In the genomic region with DNA sequence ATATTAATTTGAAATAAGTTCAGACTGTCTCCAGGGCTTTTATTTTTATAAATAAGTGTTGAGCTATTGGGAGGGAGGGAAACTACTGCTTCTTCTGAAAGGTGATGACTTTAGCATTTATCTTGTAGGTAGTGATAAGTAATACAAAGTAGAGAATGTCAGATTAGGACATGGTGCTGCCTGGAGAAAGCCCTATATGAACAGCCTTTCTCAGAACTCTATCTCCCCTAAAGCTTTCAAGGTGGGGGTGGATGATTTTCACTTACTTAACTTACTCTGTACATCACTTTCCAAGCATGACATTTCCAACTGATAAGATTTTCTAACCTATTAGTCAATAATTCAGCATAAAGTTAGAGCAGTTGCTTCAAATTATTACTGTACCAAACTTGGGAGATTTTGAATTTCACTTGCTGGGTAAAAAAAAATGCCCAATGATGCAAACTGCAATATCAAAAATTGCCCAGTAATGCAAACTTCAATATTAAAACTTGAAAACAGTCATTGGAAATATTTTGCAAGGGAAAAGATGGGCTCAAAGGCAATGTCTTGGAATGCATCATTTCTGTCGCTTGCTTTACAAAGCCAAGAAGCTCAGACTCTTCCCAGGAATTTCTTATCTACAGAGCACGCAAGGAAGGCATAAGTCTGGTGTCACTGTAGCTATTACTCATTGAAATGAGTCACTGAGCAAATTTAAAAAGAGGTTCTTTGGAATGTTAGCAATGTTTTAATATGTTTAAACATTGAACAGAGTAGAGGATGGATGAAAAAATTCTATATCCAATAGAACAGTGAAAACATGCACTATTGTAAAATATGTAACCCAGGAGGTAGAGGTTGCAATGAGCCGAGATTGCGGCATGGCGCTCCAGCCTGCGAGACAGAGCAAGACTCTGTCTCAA, we compare ENCODE assay signal across 15 cellular contexts.
A peak's percentile ranks its signal among the peaks of the same experiment; 100 is the strongest.
DNase-seq lines count a peak whose midpoint lies in the region; ATAC-seq lines count a peak whose summit lies in the region.
"Had no signal": no experiment of that assay in that cellular context is flagged by ENCODE, and none has a peak within 500 bp of the region (broad histone marks: within the 10 kb centered on the region; RNA-seq: fewer than 3 reads in every experiment).

No MANE protein-coding gene starts in this region.

- peak; percentile 98 for DNase-seq in A172 (ENCODE audit: low spot score)
- peak; percentile 97 for DNase-seq in HCEC 1CT
- DNase-seq in T1000 (lab: John Stamatoyannopoulos, UW), result peak; percentile 19
- DNase-seq in glomerular endothelial cell (ENCODE audit: extremely low read depth, low read depth, low spot score), result peak; percentile 65
- no peak for DNase-seq in OCI-M1 (lab: John Stamatoyannopoulos, UW)
- DNase-seq: activated CD4-positive, alpha-beta T cell treated with anti-CD3 and anti-CD28 coated beads, Interleukin-2, amount 10 ng/mL, durations not matched to agents 7 days and 5 days; activated naive CD4-positive, alpha-beta T cell treated with Interleukin-2 at 50 U/mL for 16 hours; AML-193; effector CD4-positive, alpha-beta T cell; islet precursor cell; NCI-H2029 treated with DMSO at 0.1 percent for 48 hours; Right ventricle myocardium superior had no signal

- ATAC-seq in GM19455 (IDR thresholded peaks at IDR 0.05; ENCODE audit: unreplicated experiment), result no peak
- ATAC-seq in HG03175 (IDR thresholded peaks at IDR 0.05; ENCODE audit: unreplicated experiment), result no peak
- no peak for ATAC-seq in GM18511 (IDR thresholded peaks at IDR 0.05; ENCODE audit: unreplicated experiment)
